In genomic region chrX:48911407-48912182, GRCh38 we compare ENCODE assay signal across 1 cellular context.
TF ChIP-seq lines count a peak whose summit lies in the region.

TSS of gene SLC35A2 (minus strand) at chrX:48911646. CDS start at chrX:48911636, 10 bp downstream.

TF ChIP-seq in H1, 55 proteins besides CTCF, POLR2A, EP300 and RAD21:
- TF ChIP-seq CREB1 (IDR thresholded peaks at IDR 0.05), result peak; percentile 85
- 0 out of 2 replicates have a peak, but pooled peaks have one; percentile 14 for TF ChIP-seq TAF1 (IDR thresholded peaks at IDR 0.05; ENCODE audit: low read depth, low read length)
- peak; percentile 84 for TF ChIP-seq POLR2AphosphoS5 (IDR thresholded peaks at IDR 0.05; ENCODE audit: low read depth, low read length)
- no peak for TF ChIP-seq NANOG (IDR thresholded peaks at IDR 0.05; ENCODE audit: insufficient read depth, low read depth, low read length, poor library complexity, severe bottlenecking)
- no peak for TF ChIP-seq CHD1 (IDR thresholded peaks at IDR 0.05; ENCODE audit: low read depth, low read length)
- peak; percentile 70 for TF ChIP-seq YY1 (IDR thresholded peaks at IDR 0.05; ENCODE audit: low read depth, low read length)
- peak; percentile 44; the same call in 1 of the 2 replicates for TF ChIP-seq PHF8 (conservative IDR thresholded peaks at IDR 0.05; ENCODE audit: low read depth, low read length)
- TF ChIP-seq BCL11A (IDR thresholded peaks at IDR 0.05; ENCODE audit: low read depth in 2 of 2, low read length in 2 of 2), result no peak
- TF ChIP-seq HDAC6 (IDR thresholded peaks at IDR 0.05; ENCODE audit: low read depth, low read length), result no peak
- TF ChIP-seq USF2 (IDR thresholded peaks at IDR 0.05; ENCODE audit: low read length), result no peak
- peak; percentile 23 for TF ChIP-seq CHD7 (IDR thresholded peaks at IDR 0.05; ENCODE audit: insufficient replicate concordance, low read length)
- TF ChIP-seq ASH2L (IDR thresholded peaks at IDR 0.05; ENCODE audit: low read length), result no peak
- 0 out of 2 replicates have a peak, but pooled peaks have one; percentile 4 for TF ChIP-seq TCF12 (IDR thresholded peaks at IDR 0.05; ENCODE audit: low read depth, low read length)
- peak; percentile 59 for TF ChIP-seq TAF7 (optimal IDR thresholded peaks at IDR 0.05; ENCODE audit: borderline replicate concordance, low read depth, low read length)
- TF ChIP-seq JUND (IDR thresholded peaks at IDR 0.05; ENCODE audit: low read length), result no peak
- no peak for TF ChIP-seq CBX8 (IDR thresholded peaks at IDR 0.05; ENCODE audit: borderline replicate concordance, low read depth, low read length)
- TF ChIP-seq GABPA (IDR thresholded peaks at IDR 0.05; ENCODE audit: borderline replicate concordance, insufficient read depth, low read length), result peak; percentile 80; the same call in 1 of the 2 replicates
- TF ChIP-seq HDAC2 (IDR thresholded peaks at IDR 0.05; ENCODE audit: borderline replicate concordance in 1 of 2, low read depth in 2 of 2, low read length in 2 of 2), result peak in 1 of 2 experiments; percentile 81; a peak in 1 of 4 replicates
- TF ChIP-seq SP4 (IDR thresholded peaks at IDR 0.05; ENCODE audit: low read length), result peak; percentile 56; the same call in 1 of the 2 replicates
- TF ChIP-seq FOSL1 (IDR thresholded peaks at IDR 0.05; ENCODE audit: insufficient read depth, low read depth, low read length), result no peak
- TF ChIP-seq EZH2 (IDR thresholded peaks at IDR 0.05; ENCODE audit: low read depth, low read length, severe bottlenecking), result no peak
